In genomic region chr7:23372671-23373070, GRCh38 we compare ENCODE assay signal across 17 cellular contexts.
A peak's percentile ranks its signal among the peaks of the same experiment; 100 is the strongest.
DNase-seq lines count a peak whose midpoint lies in the region; ATAC-seq, FAIRE-seq and TF ChIP-seq lines count a peak whose summit lies in the region.
"Had no signal": no experiment of that assay in that cellular context is flagged by ENCODE, and none has a peak within 500 bp of the region (broad histone marks: within the 10 kb centered on the region; RNA-seq: fewer than 3 reads in every experiment).

No MANE protein-coding gene starts in this region.

- FAIRE-seq in GM12892 (lab: Jason Lieb, UNC): peak; percentile 56
- FAIRE-seq: D721Med, kidney had no signal

- H3K4me3 ChIP-seq in MG63: no peak overlapping the region
- H3K4me3 ChIP-seq: GM23338, stomach, upper lobe of right lung had no signal

- intact Hi-C loops in activated T-helper 1 cell treated with anti-CD3 and anti-CD28 coated beads, Interleukin-12 subunit alpha, Interleukin-12 subunit beta, Interleukin-2, Interleukin-4 antibody, amounts not matched to agents 30 ng/mL and 10 ng/mL and 1 ng/mL, durations not matched to agents 14 hours and 24 hours and 36 hours (cut with micrococcal nuclease): loop anchor here (1.0 to 10.0 kb wide), 13 partner anchors 15 to 1610 kb away; partner anchors contain the start of genes IGF2BP3, MALSU1, NUP42 and OSBPL3

- peaks cover 3% of the 10 kb centered on the region for H3K9me3 Mint-ChIP-seq in T-helper 2 cell treated with Interferon-gamma antibody and Interleukin-4, amounts not matched to agents 5 μg/mL and 100 μg/mL, for 36 hours
- no peaks in the 10 kb centered on the region for H3K9me3 Mint-ChIP-seq in activated T-helper 1 cell treated with anti-CD3 and anti-CD28 coated beads, Interleukin-12 subunit alpha, Interleukin-12 subunit beta, Interleukin-2, Interleukin-4 antibody, amounts not matched to agents 30 ng/mL and 10 ng/mL and 1 ng/mL, durations not matched to agents 14 hours and 24 hours and 36 hours
- no peaks in the 10 kb centered on the region for H3K9me3 Mint-ChIP-seq in naive B cell
- H3K9me3 Mint-ChIP-seq: GM23338 had no signal

- H3K36me3 ChIP-seq in MG63: peaks cover 55% of the 10 kb centered on the region
- H3K36me3 ChIP-seq: stomach, upper lobe of right lung had no signal

- H3K4me3 Mint-ChIP-seq in T-helper 2 cell treated with Interferon-gamma antibody and Interleukin-4, amounts not matched to agents 5 μg/mL and 100 μg/mL, for 36 hours: peak overlapping the region; percentile 10
- H3K4me3 Mint-ChIP-seq in activated T-helper 1 cell treated with anti-CD3 and anti-CD28 coated beads, Interleukin-12 subunit alpha, Interleukin-12 subunit beta, Interleukin-2, Interleukin-4 antibody, amounts not matched to agents 30 ng/mL and 10 ng/mL and 1 ng/mL, durations not matched to agents 14 hours and 24 hours and 36 hours: peak overlapping the region; percentile 20
- H3K4me3 Mint-ChIP-seq in naive B cell: peak overlapping the region in 7 of 8 donors; percentile 7 to 80 (median 56)
- H3K4me3 Mint-ChIP-seq: GM23338 had no signal

- DNase-seq in T-helper 2 cell treated with Interferon-gamma antibody and Interleukin-4, amounts not matched to agents 5 μg/mL and 100 μg/mL, for 36 hours (ENCODE audit: low spot score): no peak
- DNase-seq in T-helper 2 cell: no peak
- no peak for DNase-seq in GM12892 (ENCODE audit: insufficient read length)
- DNase-seq in activated T-helper 1 cell treated with anti-CD3 and anti-CD28 coated beads, Interleukin-12 subunit alpha, Interleukin-12 subunit beta, Interleukin-2, Interleukin-4 antibody, amounts not matched to agents 30 ng/mL and 10 ng/mL and 1 ng/mL, durations not matched to agents 14 hours and 24 hours and 36 hours (ENCODE audit: low spot score): no peak
- DNase-seq in naive B cell: no peak
- DNase-seq in LoVo (ENCODE audit: low spot score): no peak
- no peak for DNase-seq in HuH-7 (ENCODE audit: low spot score)
- DNase-seq in MG63: no peak
- DNase-seq: BE2C, foreskin melanocyte, kidney, NCI-H526, OCI-M1, stomach, upper lobe of right lung had no signal

- peaks cover 16% of the 10 kb centered on the region for H3K36me3 Mint-ChIP-seq in T-helper 2 cell treated with Interferon-gamma antibody and Interleukin-4, amounts not matched to agents 5 μg/mL and 100 μg/mL, for 36 hours (ENCODE audit: low read depth)
- no peaks in the 10 kb centered on the region for H3K36me3 Mint-ChIP-seq in activated T-helper 1 cell treated with anti-CD3 and anti-CD28 coated beads, Interleukin-12 subunit alpha, Interleukin-12 subunit beta, Interleukin-2, Interleukin-4 antibody, amounts not matched to agents 30 ng/mL and 10 ng/mL and 1 ng/mL, durations not matched to agents 14 hours and 24 hours and 36 hours (ENCODE audit: low read depth)
- H3K36me3 Mint-ChIP-seq in naive B cell: no peaks in the 10 kb centered on the region

- H3K9me3 ChIP-seq in MG63: peaks cover 11% of the 10 kb centered on the region
- H3K9me3 ChIP-seq: BE2C, stomach, upper lobe of right lung had no signal

- ATAC-seq in naive B cell (ENCODE audit: low read depth in 2 of 2): no peak
- ATAC-seq: GM23338, upper lobe of right lung had no signal

- H3K27ac Mint-ChIP-seq in T-helper 2 cell treated with Interferon-gamma antibody and Interleukin-4, amounts not matched to agents 5 μg/mL and 100 μg/mL, for 36 hours: no peak overlapping the region
- H3K27ac Mint-ChIP-seq in activated T-helper 1 cell treated with anti-CD3 and anti-CD28 coated beads, Interleukin-12 subunit alpha, Interleukin-12 subunit beta, Interleukin-2, Interleukin-4 antibody, amounts not matched to agents 30 ng/mL and 10 ng/mL and 1 ng/mL, durations not matched to agents 14 hours and 24 hours and 36 hours: peak overlapping the region; percentile 94
- H3K27ac Mint-ChIP-seq in naive B cell: peak overlapping the region; percentile 83 to 97 (median 93)

- H3K27me3 ChIP-seq in MG63: no peaks in the 10 kb centered on the region
- H3K27me3 ChIP-seq: BE2C, stomach, upper lobe of right lung had no signal

- H3K4me1 Mint-ChIP-seq in T-helper 2 cell treated with Interferon-gamma antibody and Interleukin-4, amounts not matched to agents 5 μg/mL and 100 μg/mL, for 36 hours (ENCODE audit: low read depth): peaks cover 58% of the 10 kb centered on the region
- peaks cover 54% of the 10 kb centered on the region for H3K4me1 Mint-ChIP-seq in activated T-helper 1 cell treated with anti-CD3 and anti-CD28 coated beads, Interleukin-12 subunit alpha, Interleukin-12 subunit beta, Interleukin-2, Interleukin-4 antibody, amounts not matched to agents 30 ng/mL and 10 ng/mL and 1 ng/mL, durations not matched to agents 14 hours and 24 hours and 36 hours (ENCODE audit: low read depth)
- H3K4me1 Mint-ChIP-seq in naive B cell: peaks cover 33 to 54% (median 43%) of the 10 kb centered on the region in 3 donors

- no peaks in the 10 kb centered on the region for H3K27me3 Mint-ChIP-seq in T-helper 2 cell treated with Interferon-gamma antibody and Interleukin-4, amounts not matched to agents 5 μg/mL and 100 μg/mL, for 36 hours (ENCODE audit: low read depth)
- peaks cover 6% of the 10 kb centered on the region for H3K27me3 Mint-ChIP-seq in activated T-helper 1 cell treated with anti-CD3 and anti-CD28 coated beads, Interleukin-12 subunit alpha, Interleukin-12 subunit beta, Interleukin-2, Interleukin-4 antibody, amounts not matched to agents 30 ng/mL and 10 ng/mL and 1 ng/mL, durations not matched to agents 14 hours and 24 hours and 36 hours (ENCODE audit: insufficient read depth)
- no peaks in the 10 kb centered on the region for H3K27me3 Mint-ChIP-seq in naive B cell

- TF ChIP-seq POLR2A in GM12892 (IDR thresholded peaks at IDR 0.05; ENCODE audit: low read depth, low read length): no peak
